Comparison of ENCODE assay signal across 10 cellular contexts in the genomic region with DNA sequence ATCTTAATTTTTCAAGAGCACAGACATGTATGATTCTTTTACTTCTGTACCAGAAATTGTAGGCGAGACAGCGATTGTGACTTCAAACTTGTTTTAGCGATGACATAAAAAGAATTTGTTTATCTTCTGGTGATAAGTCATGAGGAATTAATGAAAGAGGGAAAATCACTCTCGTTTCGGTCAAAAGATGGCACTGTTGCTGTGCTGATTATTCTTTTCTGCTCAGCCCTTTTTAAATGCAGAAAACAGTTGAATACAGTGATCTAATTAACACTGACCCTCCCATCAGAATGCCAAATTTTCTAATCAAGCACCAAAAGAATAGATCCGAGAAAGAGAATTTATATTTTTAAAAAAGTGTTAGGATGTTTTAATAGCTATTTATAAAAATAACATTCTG. TPM values are rescaled to one million over a fixed set of nuclear protein-coding genes. Genes with fewer than 3 reads are reported as not detected.
DNase-seq lines count a peak whose midpoint lies in the region; ATAC-seq and TF ChIP-seq lines count a peak whose summit lies in the region.
"Had no signal": no experiment of that assay in that cellular context is flagged by ENCODE, and none has a peak within 500 bp of the region (broad histone marks: within the 10 kb centered on the region; RNA-seq: fewer than 3 reads in every experiment).

No MANE protein-coding gene starts in this region.

- CTCF ChIA-PET in MCF 10A (lab: Yijun Ruan, JAX): interaction anchor here (0.6 to 1.7 kb wide), 8 partner anchors 13 to 469 kb away, joined by 3 to 8 read pairs (median 3); no protein-coding TSS in a partner anchor
- CTCF ChIA-PET in Panc1 (lab: Charles Lee): interaction anchor here (0.6 kb wide), 1 partner anchor 20 kb away, joined by 3 read pairs; no protein-coding TSS in a partner anchor
- CTCF ChIA-PET in activated CD8-positive, alpha-beta T cell treated with anti-CD3 and anti-CD28 coated beads, Interleukin-2, amount 10 ng/mL, durations not matched to agents 7 days and 5 days (lab: Charles Lee): no interaction called here

- DNase-seq in MCF 10A (ENCODE audit: unreplicated experiment): peak; percentile 44
- no peak for DNase-seq in breast epithelium (ENCODE audit: low spot score in 2 of 2)
- peak; percentile 17 for DNase-seq in Panc1 (ENCODE audit: low read depth, low spot score)
- peak; percentile 62 for DNase-seq in fibroblast of the aortic adventitia (ENCODE audit: low read depth)
- peak in 1 of 2 donors; percentile 23 for DNase-seq in tibial nerve (ENCODE audit: low spot score in 2 of 2)
- no peak for DNase-seq in activated CD8-positive, alpha-beta T cell treated with anti-CD3 and anti-CD28 coated beads, Interleukin-2, amount 10 ng/mL, durations not matched to agents 7 days and 5 days
- DNase-seq in activated CD4-positive, alpha-beta T cell treated with anti-CD3 and anti-CD28 coated beads for 1 hour: no peak
- DNase-seq: activated CD4-positive, alpha-beta T cell treated with anti-CD3 and anti-CD28 coated beads for 36 hours; stimulated activated CD4-positive, alpha-beta T cell treated with anti-CD3 and anti-CD28 coated beads, Interleukin-4, amount 100 ng/mL, for 1 hour had no signal

- intact Hi-C loops in MCF 10A (cut with micrococcal nuclease) (loop anchor here (1.0 to 5.0 kb wide), 4 partner anchors 117 to 221 kb away; no protein-coding TSS in a partner anchor), breast epithelium (cut with DNase I; ENCODE audit: low total_unique reads) (no loop called here), Panc1 (cut with micrococcal nuclease; ENCODE audit: unreplicated experiment) (no loop called here)

- H3K9me3 Mint-ChIP-seq in MCF 10A (ENCODE audit: unreplicated experiment): no peaks in the 10 kb centered on the region
- no peaks in the 10 kb centered on the region for H3K9me3 Mint-ChIP-seq in activated CD8-positive, alpha-beta T cell treated with anti-CD3 and anti-CD28 coated beads, Interleukin-2, amount 10 ng/mL, durations not matched to agents 7 days and 5 days (ENCODE audit: insufficient read depth)

- no peaks in the 10 kb centered on the region for H3K4me1 Mint-ChIP-seq in MCF 10A (ENCODE audit: insufficient read depth, unreplicated experiment)
- H3K4me1 Mint-ChIP-seq in activated CD8-positive, alpha-beta T cell treated with anti-CD3 and anti-CD28 coated beads, Interleukin-2, amount 10 ng/mL, durations not matched to agents 7 days and 5 days (ENCODE audit: low read depth): peaks cover 3% of the 10 kb centered on the region

- H3K36me3 ChIP-seq in breast epithelium (no peaks in the 10 kb centered on the region), Panc1 (ENCODE audit: control insufficient read depth, insufficient read depth, low read length) (no peaks in the 10 kb centered on the region), tibial nerve (peaks cover 0 to 25% (median 0%) of the 10 kb centered on the region in 3 donors)

- H3K4me1 ChIP-seq in breast epithelium: no peaks in the 10 kb centered on the region
- H3K4me1 ChIP-seq in Panc1 (ENCODE audit: control insufficient read depth, insufficient read depth, low read length): no peaks in the 10 kb centered on the region
- H3K4me1 ChIP-seq in tibial nerve: no peaks in the 10 kb centered on the region

- no peak overlapping the region for H3K27ac Mint-ChIP-seq in MCF 10A (ENCODE audit: low read depth, unreplicated experiment)
- no peak overlapping the region for H3K27ac Mint-ChIP-seq in activated CD8-positive, alpha-beta T cell treated with anti-CD3 and anti-CD28 coated beads, Interleukin-2, amount 10 ng/mL, durations not matched to agents 7 days and 5 days
- H3K27ac Mint-ChIP-seq: activated CD4-positive, alpha-beta T cell treated with anti-CD3 and anti-CD28 coated beads for 36 hours had no signal

- no peak overlapping the region for H3K4me3 Mint-ChIP-seq in MCF 10A (ENCODE audit: unreplicated experiment)
- no peak overlapping the region for H3K4me3 Mint-ChIP-seq in activated CD8-positive, alpha-beta T cell treated with anti-CD3 and anti-CD28 coated beads, Interleukin-2, amount 10 ng/mL, durations not matched to agents 7 days and 5 days
- H3K4me3 Mint-ChIP-seq: activated CD4-positive, alpha-beta T cell treated with anti-CD3 and anti-CD28 coated beads for 36 hours had no signal

- BruUV-seq in MCF 10A (replicated peaks; lab: Mats Ljungman, UMichigan): no TSS peak
- BruUV-seq in Panc1 (replicated peaks; lab: Mats Ljungman, UMichigan): no TSS peak

- TF ChIP-seq CTCF in MCF 10A (IDR thresholded peaks at IDR 0.05; ENCODE audit: unreplicated experiment): peak; percentile 54
- no peak for TF ChIP-seq CTCF in breast epithelium (IDR thresholded peaks at IDR 0.05)
- peak; percentile 60; the same call in 1 of the 2 replicates for TF ChIP-seq CTCF in Panc1 (IDR thresholded peaks at IDR 0.05)
- TF ChIP-seq CTCF in fibroblast of the aortic adventitia (IDR thresholded peaks at IDR 0.05; ENCODE audit: insufficient read depth, low read length): peak; percentile 47
- peak in 4 of 5 experiments; percentile 12 to 40 (median 27) for TF ChIP-seq CTCF in tibial nerve (IDR thresholded peaks at IDR 0.05)

- H3K9me3 ChIP-seq in breast epithelium: no peaks in the 10 kb centered on the region
- H3K9me3 ChIP-seq in Panc1 (ENCODE audit: control insufficient read depth, insufficient read depth, low read depth, low read length): no peaks in the 10 kb centered on the region
- no peaks in the 10 kb centered on the region for H3K9me3 ChIP-seq in tibial nerve

- H3K36me3 Mint-ChIP-seq in MCF 10A (ENCODE audit: insufficient read depth, unreplicated experiment): peaks cover 7% of the 10 kb centered on the region
- H3K36me3 Mint-ChIP-seq in activated CD8-positive, alpha-beta T cell treated with anti-CD3 and anti-CD28 coated beads, Interleukin-2, amount 10 ng/mL, durations not matched to agents 7 days and 5 days (ENCODE audit: low read depth): peaks cover 14% of the 10 kb centered on the region

- H3K27me3 Mint-ChIP-seq in MCF 10A (ENCODE audit: insufficient read depth, unreplicated experiment): no peaks in the 10 kb centered on the region
- no peaks in the 10 kb centered on the region for H3K27me3 Mint-ChIP-seq in activated CD8-positive, alpha-beta T cell treated with anti-CD3 and anti-CD28 coated beads, Interleukin-2, amount 10 ng/mL, durations not matched to agents 7 days and 5 days (ENCODE audit: low read depth)
- H3K27me3 Mint-ChIP-seq: activated CD4-positive, alpha-beta T cell treated with anti-CD3 and anti-CD28 coated beads for 36 hours had no signal

- no peak for TF ChIP-seq EP300 in tibial nerve (IDR thresholded peaks at IDR 0.05)

- no peak overlapping the region for H3K27ac ChIP-seq in breast epithelium
- no peak overlapping the region for H3K27ac ChIP-seq in Panc1 (ENCODE audit: low read length)
- H3K27ac ChIP-seq in tibial nerve: no peak overlapping the region

- 31 to 32% methylated on average over 6 of the region's 6 CpGs for WGBS in tibial nerve, 2 donors

- ATAC-seq in Panc1 (no peak), GM18861 (IDR thresholded peaks at IDR 0.05; ENCODE audit: unreplicated experiment) (no peak)
- ATAC-seq in activated CD8-positive, alpha-beta T cell treated with anti-CD3 and anti-CD28 coated beads, Interleukin-2, amount 10 ng/mL, durations not matched to agents 7 days and 5 days: no peak
- ATAC-seq: activated CD4-positive, alpha-beta T cell treated with anti-CD3 and anti-CD28 coated beads for 36 hours had no signal

- no peak for TF ChIP-seq POLR2A in breast epithelium (IDR thresholded peaks at IDR 0.05)
- TF ChIP-seq POLR2A in tibial nerve (IDR thresholded peaks at IDR 0.05): no peak

- H3K4me3 ChIP-seq in breast epithelium: no peak overlapping the region
- no peak overlapping the region for H3K4me3 ChIP-seq in Panc1 (ENCODE audit: low read depth in 2 of 2, low read length in 2 of 2)
- H3K4me3 ChIP-seq in fibroblast of the aortic adventitia (ENCODE audit: low read depth, low read length): no peak overlapping the region
- no peak overlapping the region for H3K4me3 ChIP-seq in tibial nerve

- H3K27me3 ChIP-seq in breast epithelium (no peaks in the 10 kb centered on the region), Panc1 (ENCODE audit: control insufficient read depth, insufficient read depth, low read length) (no peaks in the 10 kb centered on the region), tibial nerve (no peaks in the 10 kb centered on the region)

- in situ Hi-C loops in Panc1 (cut with HindIII; ENCODE audit: low pct_unique_long_range_greater_than_20kb, low sequenced_read_pairs): no loop called here

- POLR2A ChIA-PET in MCF 10A (lab: Yijun Ruan, JAX): no interaction called here
- POLR2A ChIA-PET in Panc1 (lab: Charles Lee): no interaction called here
- POLR2A ChIA-PET in activated CD8-positive, alpha-beta T cell treated with anti-CD3 and anti-CD28 coated beads, Interleukin-2, amount 10 ng/mL, durations not matched to agents 7 days and 5 days (lab: Charles Lee): no interaction called here

RNA-seq across cellular contexts. Expression of a gene that starts 52.6 kb away (rescaled TPM):
- total RNA-seq in MCF 10A (2022): 10.6 and 13.0 TPM in 2 replicates
- 10 to 100 TPM in 2 of 3 donors, 1 to 10 TPM in 1; 7.4 to 21.4 (median 14.1) TPM for total RNA-seq in breast epithelium
- total RNA-seq in Panc1 (2021; ENCODE audit: unreplicated experiment): 14.4 TPM
- polyA plus RNA-seq in Panc1 (2012; ENCODE audit: insufficient read length): 5.3 TPM
- 16.4 and 17.8 TPM in 2 replicates for total RNA-seq in fibroblast of the aortic adventitia (ENCODE audit: low replicate concordance)
- 10 to 100 TPM in 2 of 4 donors, 1 to 10 TPM in 2; 6.6 to 16.0 (median 9.0) TPM for total RNA-seq in tibial nerve
- 10 to 100 TPM; 14.1 TPM for total RNA-seq in activated CD8-positive, alpha-beta T cell treated with anti-CD3 and anti-CD28 coated beads, Interleukin-2, amount 10 ng/mL, durations not matched to agents 7 days and 5 days

RNA-seq across cellular contexts. Expression of a gene that starts 52.8 kb away (rescaled TPM):
- total RNA-seq in MCF 10A (2022) (3.4 and 5.0 TPM in 2 replicates), breast epithelium (1 to 10 TPM; 3.8 to 8.5 (median 8.2) TPM), Panc1 (2021; ENCODE audit: unreplicated experiment) (2.7 TPM), fibroblast of the aortic adventitia (ENCODE audit: low replicate concordance) (3.7 and 6.9 TPM in 2 replicates), tibial nerve (1 to 10 TPM; 3.9 to 8.5 (median 4.9) TPM)
- polyA plus RNA-seq in Panc1 (2012; ENCODE audit: insufficient read length): 2.2 TPM
- total RNA-seq in activated CD8-positive, alpha-beta T cell treated with anti-CD3 and anti-CD28 coated beads, Interleukin-2, amount 10 ng/mL, durations not matched to agents 7 days and 5 days: 1 to 10 TPM; 6.4 to 8.1 TPM

Comparison
In these comparisons a context has a peak if more than half of its experiments do, and no peak if none do; other contexts are left out.
1. DNase-seq: peak in MCF 10A (single experiment), Panc1 (single experiment) and fibroblast of the aortic adventitia (single experiment); none in breast epithelium (0 of 2), activated CD8-positive, alpha-beta T cell treated with anti-CD3 and anti-CD28 coated beads, Interleukin-2, amount 10 ng/mL, durations not matched to agents 7 days and 5 days (single experiment) and activated CD4-positive, alpha-beta T cell treated with anti-CD3 and anti-CD28 coated beads for 1 hour (single experiment).
2. CTCF ChIP-seq: peak in MCF 10A (single experiment), Panc1 (single experiment), fibroblast of the aortic adventitia (single experiment) and tibial nerve (4 of 5); none in breast epithelium (0 of 3).